In genomic region chr9:8858250-8859161, GRCh38 we compare ENCODE assay signal across 9 cellular contexts.
DNase-seq lines count a peak whose midpoint lies in the region; ATAC-seq and TF ChIP-seq lines count a peak whose summit lies in the region.
"Had no signal": no experiment of that assay in that cellular context is flagged by ENCODE, and none has a peak within 500 bp of the region (broad histone marks: within the 10 kb centered on the region; RNA-seq: fewer than 3 reads in every experiment).

No MANE protein-coding gene starts in this region.

- no peaks in the 10 kb centered on the region for H3K9me3 ChIP-seq in lower lobe of right lung
- no peaks in the 10 kb centered on the region for H3K9me3 ChIP-seq in thyroid gland

- 12 to 14% methylated on average over 42 of the region's 45 CpGs for WGBS in thyroid gland, 2 donors

- no peak for TF ChIP-seq POLR2A in thyroid gland (IDR thresholded peaks at IDR 0.05)

- H3K4me3 ChIP-seq in lower lobe of right lung (peak overlapping the region; percentile 60), thyroid gland (replicated peaks in 1 of 3) (peak overlapping the region in 2 of 3 donors; percentile 36 to 61)
- H3K4me3 ChIP-seq: PC-9 had no signal

- H3K4me1 ChIP-seq in lower lobe of right lung (peaks cover 6% of the 10 kb centered on the region), thyroid gland (peaks cover 5 to 8% of the 10 kb centered on the region in 2 donors)

- intact Hi-C loops in lower lobe of right lung (cut with DNase I) (no loop called here), thyroid gland (cut with DNase I) (no loop called here)

- H3K4me3 Mint-ChIP-seq in T-helper 1 cell treated with Interleukin-12 subunit alpha and Interleukin-12 subunit beta and Interleukin-4 antibody, amounts not matched to agents 30 μg/mL and 1 μg/mL, for 36 hours, result peak overlapping the region; percentile 50

- H3K36me3 ChIP-seq in lower lobe of right lung (no peaks in the 10 kb centered on the region), thyroid gland (no peaks in the 10 kb centered on the region)

- H3K27ac Mint-ChIP-seq in T-helper 1 cell treated with Interleukin-12 subunit alpha and Interleukin-12 subunit beta and Interleukin-4 antibody, amounts not matched to agents 30 μg/mL and 1 μg/mL, for 36 hours, result no peak overlapping the region

- H3K27ac ChIP-seq in cingulate gyrus (ENCODE audit: low read depth, low read length) (peak overlapping the region; percentile 93), lower lobe of right lung (no peak overlapping the region), thyroid gland (peak overlapping the region in 1 of 3 donors; percentile 11)
- H3K27ac ChIP-seq: PC-9 had no signal

- H3K9me3 Mint-ChIP-seq in T-helper 1 cell treated with Interleukin-12 subunit alpha and Interleukin-12 subunit beta and Interleukin-4 antibody, amounts not matched to agents 30 μg/mL and 1 μg/mL, for 36 hours, result no peaks in the 10 kb centered on the region

- ATAC-seq in lower lobe of right lung (peak; percentile 30 to 40), HG03439 (IDR thresholded peaks at IDR 0.05; ENCODE audit: unreplicated experiment) (no peak)

- H3K27me3 Mint-ChIP-seq in T-helper 1 cell treated with Interleukin-12 subunit alpha and Interleukin-12 subunit beta and Interleukin-4 antibody, amounts not matched to agents 30 μg/mL and 1 μg/mL, for 36 hours (ENCODE audit: low read depth), result peaks cover 53% of the 10 kb centered on the region

- no peaks in the 10 kb centered on the region for H3K4me1 Mint-ChIP-seq in T-helper 1 cell treated with Interleukin-12 subunit alpha and Interleukin-12 subunit beta and Interleukin-4 antibody, amounts not matched to agents 30 μg/mL and 1 μg/mL, for 36 hours (ENCODE audit: low read depth)

- H3K27me3 ChIP-seq in lower lobe of right lung (ENCODE audit: low read depth), result peaks cover 31% of the 10 kb centered on the region
- H3K27me3 ChIP-seq in thyroid gland, result peaks cover 15% of the 10 kb centered on the region

- no peaks in the 10 kb centered on the region for H3K36me3 Mint-ChIP-seq in T-helper 1 cell treated with Interleukin-12 subunit alpha and Interleukin-12 subunit beta and Interleukin-4 antibody, amounts not matched to agents 30 μg/mL and 1 μg/mL, for 36 hours (ENCODE audit: low read depth)

- DNase-seq in T-helper 1 cell, result no peak
- DNase-seq in lower lobe of right lung, result no peak
- peak in 1 of 2 donors; percentile 12 for DNase-seq in thyroid gland
- no peak for DNase-seq in NCI-H2107 treated with DMSO at 0.1 percent for 48 hours (lab: John Stamatoyannopoulos, UW; ENCODE audit: unreplicated experiment)
- no peak for DNase-seq in glomerular visceral epithelial cell (ENCODE audit: extremely low spot score)
- DNase-seq: PC-9 had no signal

- TF ChIP-seq CTCF in lower lobe of right lung (IDR thresholded peaks at IDR 0.05) (no peak), thyroid gland (IDR thresholded peaks at IDR 0.05) (no peak)
